25 cellular contexts compared by ENCODE assay signal in the genomic region with DNA sequence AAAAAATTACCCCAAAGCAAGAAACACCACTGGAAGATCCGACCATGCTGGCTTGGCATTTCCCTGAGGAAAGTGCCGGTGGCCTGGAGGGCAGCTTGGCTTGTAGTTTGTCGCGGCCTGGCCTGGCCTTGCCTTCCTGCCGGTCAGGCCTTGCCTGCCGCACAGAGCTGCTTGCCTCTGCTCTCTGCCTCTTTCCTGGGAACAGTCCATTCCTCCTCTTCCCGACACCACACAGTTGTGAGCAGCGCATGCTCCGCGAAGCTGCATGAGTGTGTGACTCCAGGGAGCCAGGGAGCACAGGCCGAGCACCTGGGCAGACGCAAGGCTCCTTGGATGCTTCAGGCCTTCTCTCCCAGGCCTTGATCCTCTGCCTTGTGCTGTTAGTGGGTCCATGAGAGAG.
"Had no signal": no experiment of that assay in that cellular context is flagged by ENCODE, and none has a peak within 500 bp of the region (broad histone marks: within the 10 kb centered on the region; RNA-seq: fewer than 3 reads in every experiment).

No MANE protein-coding gene starts in this region.

- H3K9me3 ChIP-seq: colonic mucosa, esophagus squamous epithelium, gastrocnemius medialis, heart right ventricle, left lung, lower lobe of right lung had no signal

- FAIRE-seq: endometrium, islet of Langerhans, keratinocyte had no signal

- DNase-seq: colonic mucosa; cortex of kidney; effector CD8-positive, alpha-beta T cell; effector memory CD8-positive, alpha-beta T cell; endodermal cell; erythroblast; esophagus squamous epithelium; foreskin fibroblast; foreskin melanocyte; gastrocnemius medialis; glutamatergic neuron; head of caudate nucleus; heart right ventricle; hippocampal formation; left cardiac atrium; left ventricle myocardium superior; lower lobe of right lung; mesendoderm; midbrain had no signal

- H3K27me3 ChIP-seq: colonic mucosa, esophagus squamous epithelium, gastrocnemius medialis had no signal

- H3K4me1 ChIP-seq: colonic mucosa, esophagus squamous epithelium, gastrocnemius medialis, lower lobe of right lung had no signal

- ATAC-seq: effector memory CD8-positive, alpha-beta T cell; esophagus mucosa; gastrocnemius medialis; heart right ventricle; left cardiac atrium; left lung; left ventricle myocardium superior had no signal

- H3K27ac ChIP-seq: colonic mucosa, epithelial cell of prostate, esophagus squamous epithelium, gastrocnemius medialis, heart right ventricle, left lung, lower lobe of right lung had no signal

- H3K4me3 ChIP-seq: colonic mucosa, esophagus squamous epithelium, gastrocnemius medialis, heart right ventricle, left lung, lower lobe of right lung had no signal
